Comparison of ENCODE assay signal across 27 cellular contexts in genomic region chr6:35085359-35086281, GRCh38. TPM values are rescaled to one million over a fixed set of nuclear protein-coding genes. Genes with fewer than 3 reads are reported as not detected.
DNase-seq lines count a peak whose midpoint lies in the region; ATAC-seq and TF ChIP-seq lines count a peak whose summit lies in the region.
"Had no signal": no experiment of that assay in that cellular context is flagged by ENCODE, and none has a peak within 500 bp of the region (broad histone marks: within the 10 kb centered on the region; RNA-seq: fewer than 3 reads in every experiment).

No MANE protein-coding gene starts in this region.

- CTCF ChIA-PET in mammary epithelial cell (lab: Charles Lee; ENCODE audit: low non-redundant PET), result no interaction called here

- H3K27ac Mint-ChIP-seq in central memory CD8-positive, alpha-beta T cell (ENCODE audit: low read depth), result peak overlapping the region; percentile 9
- no peak overlapping the region for H3K27ac Mint-ChIP-seq in glutamatergic neuron (ENCODE audit: unreplicated experiment)
- H3K27ac Mint-ChIP-seq: activated naive CD4-positive, alpha-beta T cell treated with anti-CD3 and anti-CD28 coated beads, Interleukin-2, amount 10 ng/mL, durations not matched to agents 7 days and 5 days had no signal

- no peak for ATAC-seq in central memory CD8-positive, alpha-beta T cell (replicated peaks; ENCODE audit: extremely low read depth, poor library complexity, severe bottlenecking)
- ATAC-seq in HG03432 (IDR thresholded peaks at IDR 0.05; ENCODE audit: unreplicated experiment) (no peak), GM19452 (IDR thresholded peaks at IDR 0.05; ENCODE audit: unreplicated experiment) (no peak)

- no peak for TF ChIP-seq POLR2A in breast epithelium (IDR thresholded peaks at IDR 0.05)

- in situ Hi-C loops in mammary epithelial cell (cut with MboI; ENCODE audit: low sequenced_read_pairs in 2 of 2), result no loop called here

- peaks cover 4% of the 10 kb centered on the region for H3K4me1 Mint-ChIP-seq in central memory CD8-positive, alpha-beta T cell
- H3K4me1 Mint-ChIP-seq in glutamatergic neuron (ENCODE audit: low read depth, unreplicated experiment), result peaks cover 20% of the 10 kb centered on the region
- H3K4me1 Mint-ChIP-seq: activated naive CD4-positive, alpha-beta T cell treated with anti-CD3 and anti-CD28 coated beads, Interleukin-2, amount 10 ng/mL, durations not matched to agents 7 days and 5 days had no signal

- H3K9me3 ChIP-seq in breast epithelium, result no peaks in the 10 kb centered on the region
- no peaks in the 10 kb centered on the region for H3K9me3 ChIP-seq in mammary epithelial cell (replicated peaks; ENCODE audit: insufficient read depth, low read length)
- H3K9me3 ChIP-seq: BLaER1 treated with 17β-estradiol and CSF1 and Interleukin-3, amounts not matched to agents 10 nM and 100 nM had no signal

- H3K79me2 ChIP-seq in mammary epithelial cell (ENCODE audit: insufficient read depth, low read length), result no peaks in the 10 kb centered on the region

- H4K20me1 ChIP-seq in mammary epithelial cell (ENCODE audit: insufficient read depth, low read length), result no peaks in the 10 kb centered on the region

- no peak for DNase-seq in breast epithelium (ENCODE audit: low spot score in 2 of 2)
- DNase-seq in mammary epithelial cell, result no peak
- DNase-seq in central memory CD8-positive, alpha-beta T cell (ENCODE audit: low spot score in 2 of 2), result no peak
- peak; percentile 79 for DNase-seq in mesenteric fat pad (ENCODE audit: low spot score)
- DNase-seq in T-helper 9 cell, result no peak
- no peak for DNase-seq in glutamatergic neuron
- DNase-seq: activated CD4-positive, CD25-positive, alpha-beta regulatory T cell treated with anti-CD3 and anti-CD28 coated beads, Interleukin-2, amount 50 U/mL, for 72 hours; activated naive CD4-positive, alpha-beta T cell treated with anti-CD3 and anti-CD28 coated beads, Interleukin-2, amount 10 ng/mL, durations not matched to agents 7 days and 5 days; amniotic stem cell; COR-L47; cortex of kidney; DMS79; GOT3; Karpas-422; occipital lobe; OCI-M1; stimulated activated CD4-positive, alpha-beta T cell treated with anti-CD3 and anti-CD28 coated beads, Interleukin-1b, Interleukin-23, amount 100 ng/mL, for 48 hours had no signal

- H3K4me2 ChIP-seq in mammary epithelial cell (ENCODE audit: insufficient read depth, low read depth, low read length), result no peak overlapping the region
- H3K4me2 ChIP-seq: BLaER1 treated with 17β-estradiol and CSF1 and Interleukin-3, amounts not matched to agents 10 nM and 100 nM had no signal

- no peaks in the 10 kb centered on the region for H3K27me3 ChIP-seq in breast epithelium
- H3K27me3 ChIP-seq in mammary epithelial cell (ENCODE audit: insufficient read depth, low read length), result no peaks in the 10 kb centered on the region
- H3K27me3 ChIP-seq: BLaER1 treated with 17β-estradiol and CSF1 and Interleukin-3, amounts not matched to agents 10 nM and 100 nM had no signal

- dilution Hi-C loops in mammary epithelial cell (cut with HindIII; ENCODE audit: low sequenced_read_pairs), result no loop called here

- intact Hi-C loops in breast epithelium (cut with DNase I; ENCODE audit: low total_unique reads), result no loop called here
- intact Hi-C loops in mammary epithelial cell (cut with micrococcal nuclease), result no loop called here

- WGBS in mammary epithelial cell (ENCODE audit: low coverage, missing lambda C conversion rate), result 95% methylated on average over 13 of the region's 30 CpGs

- peaks cover 0 to 6% of the 10 kb centered on the region in 2 donors for H3K4me1 ChIP-seq in breast epithelium
- H3K4me1 ChIP-seq in mammary epithelial cell (ENCODE audit: insufficient read depth, low read length), result peaks cover 52% of the 10 kb centered on the region

- no peak overlapping the region for H3K9ac ChIP-seq in mammary epithelial cell (ENCODE audit: insufficient read depth, low read length)
- H3K9ac ChIP-seq: BLaER1 treated with 17β-estradiol and CSF1 and Interleukin-3, amounts not matched to agents 10 nM and 100 nM had no signal

- no peak overlapping the region for H3K4me3 Mint-ChIP-seq in central memory CD8-positive, alpha-beta T cell
- H3K4me3 Mint-ChIP-seq in glutamatergic neuron (ENCODE audit: unreplicated experiment), result no peak overlapping the region
- H3K4me3 Mint-ChIP-seq: activated naive CD4-positive, alpha-beta T cell treated with anti-CD3 and anti-CD28 coated beads, Interleukin-2, amount 10 ng/mL, durations not matched to agents 7 days and 5 days had no signal

- H3K4me3 ChIP-seq in breast epithelium (no peak overlapping the region), mammary epithelial cell (replicated peaks in 1 of 3; ENCODE audit: insufficient read depth in 1 of 3, low read depth in 2 of 3, low read length in 3 of 3) (no peak overlapping the region)
- H3K4me3 ChIP-seq: BLaER1 treated with 17β-estradiol and CSF1 and Interleukin-3, amounts not matched to agents 10 nM and 100 nM; skin epidermis had no signal

- H3K27ac ChIP-seq in breast epithelium, result peak overlapping the region; percentile 10 to 25
- no peak overlapping the region for H3K27ac ChIP-seq in mammary epithelial cell (ENCODE audit: insufficient read depth, low read depth, low read length)
- H3K27ac ChIP-seq: BLaER1 treated with 17β-estradiol and CSF1 and Interleukin-3, amounts not matched to agents 10 nM and 100 nM had no signal

- TF ChIP-seq CTCF in breast epithelium (IDR thresholded peaks at IDR 0.05), result no peak
- no peak for TF ChIP-seq CTCF in mammary epithelial cell (conservative IDR thresholded peaks at IDR 0.05 in 1 of 2, IDR thresholded peaks at IDR 0.05 in 1 of 2; ENCODE audit: extremely low read depth in 1 of 2, insufficient read depth in 1 of 2, low read depth in 1 of 2, low read length in 2 of 2)
- no peak for TF ChIP-seq CTCF in glutamatergic neuron (IDR thresholded peaks at IDR 0.05; ENCODE audit: partially characterized antibody, unreplicated experiment)

- H3K9me3 Mint-ChIP-seq in central memory CD8-positive, alpha-beta T cell, result no peaks in the 10 kb centered on the region
- peaks cover 4% of the 10 kb centered on the region for H3K9me3 Mint-ChIP-seq in glutamatergic neuron (ENCODE audit: unreplicated experiment)
- H3K9me3 Mint-ChIP-seq: activated naive CD4-positive, alpha-beta T cell treated with anti-CD3 and anti-CD28 coated beads, Interleukin-2, amount 10 ng/mL, durations not matched to agents 7 days and 5 days had no signal

- H3K36me3 ChIP-seq in breast epithelium (no peaks in the 10 kb centered on the region), mammary epithelial cell (ENCODE audit: insufficient read depth, low read length) (peaks cover 3% of the 10 kb centered on the region)

- no peak overlapping the region for H2AFZ ChIP-seq in mammary epithelial cell (ENCODE audit: low read depth, low read length)

- peaks cover 6% of the 10 kb centered on the region for H3K36me3 Mint-ChIP-seq in central memory CD8-positive, alpha-beta T cell (ENCODE audit: insufficient read depth)
- no peaks in the 10 kb centered on the region for H3K36me3 Mint-ChIP-seq in glutamatergic neuron (ENCODE audit: unreplicated experiment)
- H3K36me3 Mint-ChIP-seq: activated naive CD4-positive, alpha-beta T cell treated with anti-CD3 and anti-CD28 coated beads, Interleukin-2, amount 10 ng/mL, durations not matched to agents 7 days and 5 days had no signal

- no peaks in the 10 kb centered on the region for H3K27me3 Mint-ChIP-seq in central memory CD8-positive, alpha-beta T cell
- peaks cover 8% of the 10 kb centered on the region for H3K27me3 Mint-ChIP-seq in glutamatergic neuron (ENCODE audit: unreplicated experiment)
- H3K27me3 Mint-ChIP-seq: activated naive CD4-positive, alpha-beta T cell treated with anti-CD3 and anti-CD28 coated beads, Interleukin-2, amount 10 ng/mL, durations not matched to agents 7 days and 5 days had no signal

- BruUV-seq in mammary epithelial cell (replicated peaks; lab: Mats Ljungman, UMichigan), result no TSS peak

RNA-seq across cellular contexts. Expression of gene TCP11, which starts 55.5 kb away (rescaled TPM):
- total RNA-seq in breast epithelium (under 1 TPM in 2 of 3 donors, not detected in 1; 0.32 to 0.66 TPM), mammary epithelial cell (not detected), mesenteric fat pad (not detected), glutamatergic neuron (ENCODE audit: unreplicated experiment) (not detected)
- not detected for polyA plus RNA-seq in mammary epithelial cell
- polyA minus RNA-seq in mammary epithelial cell, result not detected
- total RNA-seq: activated CD8-positive, alpha-beta memory T cell treated with anti-CD3 and anti-CD28 coated beads for 36 hours; bronchial epithelial cell; kidney epithelial cell; lung microvascular endothelial cell; myocyte; NCI-H460 had no signal
